ENCODE assay signal across 9 cellular contexts in the genomic region with DNA sequence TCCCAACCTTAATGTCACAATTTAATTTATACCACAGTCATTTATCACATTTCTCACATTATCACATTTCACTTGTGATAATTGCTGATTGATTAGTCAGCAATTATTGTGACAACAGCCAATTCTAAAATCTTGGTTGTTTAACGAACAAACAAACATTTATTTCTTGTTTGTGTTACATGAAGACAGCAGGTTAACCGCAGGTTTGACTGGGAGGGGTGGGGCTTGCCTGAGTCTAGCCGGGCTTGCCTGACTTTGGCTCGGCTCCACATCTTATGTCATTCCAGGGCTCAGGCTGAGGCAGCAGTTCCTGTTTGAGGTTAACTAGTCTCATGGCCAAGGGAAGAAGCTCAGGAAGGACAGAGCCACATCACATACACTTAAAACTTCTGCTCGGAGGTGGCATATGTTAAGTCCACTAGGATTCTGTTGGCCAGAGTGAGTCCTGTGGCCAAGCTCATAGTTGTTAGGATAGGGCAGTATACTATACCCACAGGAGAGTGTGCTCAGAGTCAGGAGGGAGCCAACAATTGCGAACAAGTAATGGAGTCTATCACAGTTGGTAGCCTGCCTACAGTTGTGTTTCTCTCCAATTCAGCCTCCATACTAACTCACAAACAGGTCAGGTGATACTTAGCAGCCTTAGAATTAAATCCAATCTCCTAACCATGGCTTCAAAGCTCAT.
DNase-seq lines count a peak whose midpoint lies in the region; ATAC-seq and TF ChIP-seq lines count a peak whose summit lies in the region.
"Had no signal": no experiment of that assay in that cellular context is flagged by ENCODE, and none has a peak within 500 bp of the region (broad histone marks: within the 10 kb centered on the region; RNA-seq: fewer than 3 reads in every experiment).

No MANE protein-coding gene starts in this region.

- ATAC-seq in activated B cell treated with CpG ODN at 0.5 μM for 24 hours (ENCODE audit: low read depth) (no peak), HG03196 (IDR thresholded peaks at IDR 0.05; ENCODE audit: unreplicated experiment) (no peak)

- POLR2A ChIA-PET in activated B cell treated with CpG ODN at 0.5 μM for 24 hours (lab: Charles Lee): no interaction called here

- H3K27ac ChIP-seq in suprapubic skin: peak overlapping the region; percentile 8

- H3K36me3 ChIP-seq in suprapubic skin: no peaks in the 10 kb centered on the region

- H3K4me3 ChIP-seq in NB4 (ENCODE audit: low read depth, low read length) (no peak overlapping the region), suprapubic skin (no peak overlapping the region)

- H3K36me3 Mint-ChIP-seq in activated B cell treated with CpG ODN at 0.5 μM for 24 hours (ENCODE audit: low read depth): peaks cover 2% of the 10 kb centered on the region
- H3K36me3 Mint-ChIP-seq: CD8-positive, alpha-beta memory T cell had no signal

- H3K4me1 Mint-ChIP-seq in activated B cell treated with CpG ODN at 0.5 μM for 24 hours: peaks cover 60% of the 10 kb centered on the region

- WGBS in suprapubic skin: 27% methylated on average over 6 of the region's 6 CpGs

- TF ChIP-seq POLR2A in NB4 (IDR thresholded peaks at IDR 0.05; ENCODE audit: extremely low read depth, insufficient read length): no peak
- TF ChIP-seq POLR2A in suprapubic skin (IDR thresholded peaks at IDR 0.05): no peak

- peak overlapping the region; percentile 72 for H3K27ac Mint-ChIP-seq in activated B cell treated with CpG ODN at 0.5 μM for 24 hours
- H3K27ac Mint-ChIP-seq: CD8-positive, alpha-beta memory T cell had no signal

- H3K9me3 Mint-ChIP-seq in activated B cell treated with CpG ODN at 0.5 μM for 24 hours: peaks cover 6% of the 10 kb centered on the region
- H3K9me3 Mint-ChIP-seq: CD8-positive, alpha-beta memory T cell had no signal

- H3K4me1 ChIP-seq in suprapubic skin: peaks cover 23% of the 10 kb centered on the region

- H3K4me3 Mint-ChIP-seq in activated B cell treated with CpG ODN at 0.5 μM for 24 hours: no peak overlapping the region
- H3K4me3 Mint-ChIP-seq: CD8-positive, alpha-beta memory T cell had no signal

- CTCF ChIA-PET in activated B cell treated with CpG ODN at 0.5 μM for 24 hours (lab: Charles Lee): interaction anchor here (2.2 kb wide), 1 partner anchor 214 kb away, joined by 17 read pairs; no protein-coding TSS in a partner anchor

- TF ChIP-seq CTCF in NB4 (IDR thresholded peaks at IDR 0.05; ENCODE audit: low read depth, low read length) (no peak), activated B cell treated with CpG ODN at 0.5 μM for 24 hours (IDR thresholded peaks at IDR 0.05) (no peak), suprapubic skin (IDR thresholded peaks at IDR 0.05) (no peak)

- H3K27me3 Mint-ChIP-seq in activated B cell treated with CpG ODN at 0.5 μM for 24 hours: no peaks in the 10 kb centered on the region

- no peaks in the 10 kb centered on the region for H3K9me3 ChIP-seq in suprapubic skin

- no peak for TF ChIP-seq EP300 in suprapubic skin (IDR thresholded peaks at IDR 0.05)

- DNase-seq in SHP77 (lab: John Stamatoyannopoulos, UW) (peak; percentile 11 to 38), SHP77 treated with DMSO at 0.1 percent for 48 hours (lab: John Stamatoyannopoulos, UW) (no peak), NB4 (ENCODE audit: low read depth) (peak; percentile 16), activated B cell treated with CpG ODN at 0.5 μM for 24 hours (no peak), hippocampal formation (lab: John Stamatoyannopoulos, UW) (peak; percentile 32 to 37), suprapubic skin (ENCODE audit: low spot score in 2 of 2) (peak in 1 of 2 donors; percentile 81)
- no peak for DNase-seq in stimulated activated CD4-positive, alpha-beta T cell treated with anti-CD3 and anti-CD28 coated beads, Interleukin-1b, Interleukin-23, amount 100 ng/mL, for 48 hours

- intact Hi-C loops in activated B cell treated with CpG ODN at 0.5 μM for 24 hours (cut with micrococcal nuclease): no loop called here

- no peaks in the 10 kb centered on the region for H3K27me3 ChIP-seq in suprapubic skin

Comparison
In these comparisons a context has a peak if more than half of its experiments do, and no peak if none do; other contexts are left out.
1. DNase-seq: peak in SHP77 (2 of 2), NB4 (single experiment) and hippocampal formation (2 of 2); none in SHP77 treated with DMSO at 0.1 percent for 48 hours (single experiment), activated B cell treated with CpG ODN at 0.5 μM for 24 hours (single experiment) and stimulated activated CD4-positive, alpha-beta T cell treated with anti-CD3 and anti-CD28 coated beads, Interleukin-1b, Interleukin-23, amount 100 ng/mL, for 48 hours (single experiment).